13 cellular contexts compared by ENCODE assay signal in genomic region chr11:122441702-122442092, GRCh38.
A peak's percentile ranks its signal among the peaks of the same experiment; 100 is the strongest.
DNase-seq lines count a peak whose midpoint lies in the region; ATAC-seq and TF ChIP-seq lines count a peak whose summit lies in the region.
"Had no signal": no experiment of that assay in that cellular context is flagged by ENCODE, and none has a peak within 500 bp of the region (broad histone marks: within the 10 kb centered on the region; RNA-seq: fewer than 3 reads in every experiment).

No MANE protein-coding gene starts in this region.

- POLR2A ChIA-PET in SK-N-SH (lab: Yijun Ruan, JAX), result no interaction called here

- H3K9ac ChIP-seq in SK-N-SH, result no peak overlapping the region

- ATAC-seq in SK-N-SH treated with all-trans-retinoic acid at 6 μM for 48 hours (no peak), lower lobe of right lung (no peak), upper lobe of left lung (ENCODE audit: low FRiP score in 2 of 2) (peak in 1 of 2 donors; percentile 3)
- ATAC-seq: stimulated activated naive CD8-positive, alpha-beta T cell treated with anti-CD3 and anti-CD28 coated beads, Interleukin-15, amount 100 ng/mL, for 72 hours had no signal

- no peak overlapping the region for H3K4me3 ChIP-seq in SK-N-SH (ENCODE audit: low read depth in 2 of 2, low read length in 1 of 2)
- H3K4me3 ChIP-seq in lower lobe of right lung, result peak overlapping the region; percentile 47
- H3K4me3 ChIP-seq in upper lobe of left lung, result peak overlapping the region in 3 of 4 donors; percentile 33 to 46 (median 45)

- no peak overlapping the region for H2AFZ ChIP-seq in SK-N-SH (ENCODE audit: low read depth)

- no peaks in the 10 kb centered on the region for H3K9me2 ChIP-seq in SK-N-SH

- H4K20me1 ChIP-seq in SK-N-SH (ENCODE audit: insufficient read depth), result no peaks in the 10 kb centered on the region

- no peaks in the 10 kb centered on the region for H3F3A ChIP-seq in SK-N-SH (replicated peaks; ENCODE audit: insufficient read depth)

- CTCF ChIA-PET in SK-N-SH (lab: Yijun Ruan, JAX), result interaction anchor here (0.9 kb wide), 1 partner anchor 239 kb away, joined by 3 read pairs; no protein-coding TSS in a partner anchor

- no peaks in the 10 kb centered on the region; the same call in 1 of the 2 replicates for H3K27me3 ChIP-seq in SK-N-SH (ENCODE audit: insufficient read depth)
- no peaks in the 10 kb centered on the region for H3K27me3 ChIP-seq in lower lobe of right lung (ENCODE audit: low read depth)
- H3K27me3 ChIP-seq in upper lobe of left lung, result no peaks in the 10 kb centered on the region
- H3K27me3 ChIP-seq: BE2C had no signal

- H3K9me3 ChIP-seq in SK-N-SH, result no peaks in the 10 kb centered on the region
- no peaks in the 10 kb centered on the region for H3K9me3 ChIP-seq in lower lobe of right lung
- H3K9me3 ChIP-seq in upper lobe of left lung, result no peaks in the 10 kb centered on the region
- H3K9me3 ChIP-seq: BE2C had no signal

- H3K4me2 ChIP-seq in SK-N-SH, result peak overlapping the region; percentile 53; the same call in 1 of the 2 replicates

- H3K27ac ChIP-seq in SK-N-SH (ENCODE audit: low read depth in 2 of 2, low read length in 1 of 2) (no peak overlapping the region), lower lobe of right lung (peak overlapping the region; percentile 31), upper lobe of left lung (peak overlapping the region in 2 of 4 donors; percentile 1 to 34)

- WGBS in SK-N-SH (ENCODE audit: low lambda C conversion rate), result 73% methylated on average over 5 of the region's 5 CpGs
- 35 to 48% methylated on average over 5 of the region's 5 CpGs for WGBS in upper lobe of left lung, 2 donors

- no peaks in the 10 kb centered on the region for H3K79me2 ChIP-seq in SK-N-SH (ENCODE audit: insufficient read depth)

- no peak for TF ChIP-seq POLR2A in upper lobe of left lung (IDR thresholded peaks at IDR 0.05)

- no peak for TF ChIP-seq RAD21 in SK-N-SH (IDR thresholded peaks at IDR 0.05; ENCODE audit: low read length)

- TF ChIP-seq EP300 in SK-N-SH (IDR thresholded peaks at IDR 0.05; ENCODE audit: borderline replicate concordance in 1 of 2, low read depth in 1 of 2, low read length in 1 of 2), result no peak
- TF ChIP-seq EP300 in upper lobe of left lung (IDR thresholded peaks at IDR 0.05), result no peak

- DNase-seq in SK-N-SH (no peak), astrocyte of the hippocampus (ENCODE audit: low read depth, low spot score) (peak; percentile 12), lower lobe of right lung (no peak), upper lobe of left lung (no peak), cerebellar nuclear complex (lab: John Stamatoyannopoulos, UW) (no peak), AG08395 (ENCODE audit: low spot score) (no peak), kidney glomerular epithelial cell (lab: John Stamatoyannopoulos, UW) (no peak)
- DNase-seq: activated CD4-positive, alpha-beta memory T cell treated with anti-CD3 and anti-CD28 coated beads, Interleukin-2, amount 10 ng/mL, durations not matched to agents 7 days and 5 days; BE2C; NCI-H446 treated with DMSO at 0.1 percent for 48 hours; stimulated activated CD4-positive, alpha-beta T cell treated with anti-CD3 and anti-CD28 coated beads, Interleukin-15, amount 100 ng/mL, for 24 hours; stimulated activated naive CD8-positive, alpha-beta T cell treated with anti-CD3 and anti-CD28 coated beads, Interleukin-15, amount 100 ng/mL, for 72 hours had no signal

- H3K36me3 ChIP-seq in SK-N-SH (replicated peaks in 1 of 2; ENCODE audit: control insufficient read depth in 1 of 2, insufficient read depth in 2 of 2, low read length in 1 of 2), result no peaks in the 10 kb centered on the region
- no peaks in the 10 kb centered on the region for H3K36me3 ChIP-seq in lower lobe of right lung
- H3K36me3 ChIP-seq in upper lobe of left lung, result no peaks in the 10 kb centered on the region
- H3K36me3 ChIP-seq: BE2C had no signal

- H3K4me1 ChIP-seq in SK-N-SH (ENCODE audit: control insufficient read depth in 1 of 2, insufficient read depth in 2 of 2, low read depth in 1 of 2, low read length in 1 of 2) (peaks cover 0 to 3% of the 10 kb centered on the region in 2 experiments; a peak in 1 of 4 replicates), lower lobe of right lung (peaks cover 19% of the 10 kb centered on the region), upper lobe of left lung (peaks cover 8 to 19% (median 19%) of the 10 kb centered on the region in 4 donors)
- H3K4me1 ChIP-seq: BE2C had no signal

- intact Hi-C loops in lower lobe of right lung (cut with DNase I), result no loop called here

- TF ChIP-seq CTCF in SK-N-SH (IDR thresholded peaks at IDR 0.05), result no peak
- no peak for TF ChIP-seq CTCF in lower lobe of right lung (IDR thresholded peaks at IDR 0.05)
- TF ChIP-seq CTCF in upper lobe of left lung (IDR thresholded peaks at IDR 0.05), result no peak

TF ChIP-seq in SK-N-SH, 30 proteins besides CTCF, POLR2A, EP300 and RAD21:
- TF ChIP-seq MEF2A (IDR thresholded peaks at IDR 0.05; ENCODE audit: borderline replicate concordance, low read depth) (no peak), FOXJ3 (CRISPR knock-in tag; IDR thresholded peaks at IDR 0.05) (no peak), TEAD4 (IDR thresholded peaks at IDR 0.05; ENCODE audit: borderline replicate concordance, insufficient read depth) (no peak)

TF ChIP-seq in SK-N-SH treated with all-trans-retinoic acid at 6 μM for 48 hours, 23 proteins besides CTCF, POLR2A, EP300 and RAD21:
- TF ChIP-seq ARNTL (CRISPR knock-in tag; IDR thresholded peaks at IDR 0.05; ENCODE audit: borderline replicate concordance, low read depth), result no peak
- TF ChIP-seq ISL1 (CRISPR knock-in tag; IDR thresholded peaks at IDR 0.05), result no peak
- no peak for TF ChIP-seq ESRRG (CRISPR knock-in tag; IDR thresholded peaks at IDR 0.05)
- no peak for TF ChIP-seq OSR1 (CRISPR knock-in tag; IDR thresholded peaks at IDR 0.05)
- no peak for TF ChIP-seq ZC3H10 (CRISPR knock-in tag; IDR thresholded peaks at IDR 0.05)
- TF ChIP-seq RARB (CRISPR knock-in tag; IDR thresholded peaks at IDR 0.05), result no peak
- TF ChIP-seq TOX (CRISPR knock-in tag; IDR thresholded peaks at IDR 0.05; ENCODE audit: borderline replicate concordance), result no peak
- TF ChIP-seq TCF4 (CRISPR knock-in tag; IDR thresholded peaks at IDR 0.05; ENCODE audit: borderline replicate concordance), result no peak
- TF ChIP-seq POU6F1 (CRISPR knock-in tag; IDR thresholded peaks at IDR 0.05; ENCODE audit: borderline replicate concordance, low read depth), result no peak
- no peak for TF ChIP-seq SNAI2 (CRISPR knock-in tag; IDR thresholded peaks at IDR 0.05)
- TF ChIP-seq CSRNP3 (CRISPR knock-in tag; IDR thresholded peaks at IDR 0.05), result no peak
- no peak for TF ChIP-seq ZNF565 (CRISPR knock-in tag; conservative IDR thresholded peaks at IDR 0.05; ENCODE audit: low read depth)

Comparison
In these comparisons a context has a peak if more than half of its experiments do, and no peak if none do; other contexts are left out.
1. H3K4me3 ChIP-seq: peak in lower lobe of right lung (single experiment) and upper lobe of left lung (3 of 4); none in SK-N-SH (0 of 2).